15 cellular contexts compared by ENCODE assay signal in the genomic region with DNA sequence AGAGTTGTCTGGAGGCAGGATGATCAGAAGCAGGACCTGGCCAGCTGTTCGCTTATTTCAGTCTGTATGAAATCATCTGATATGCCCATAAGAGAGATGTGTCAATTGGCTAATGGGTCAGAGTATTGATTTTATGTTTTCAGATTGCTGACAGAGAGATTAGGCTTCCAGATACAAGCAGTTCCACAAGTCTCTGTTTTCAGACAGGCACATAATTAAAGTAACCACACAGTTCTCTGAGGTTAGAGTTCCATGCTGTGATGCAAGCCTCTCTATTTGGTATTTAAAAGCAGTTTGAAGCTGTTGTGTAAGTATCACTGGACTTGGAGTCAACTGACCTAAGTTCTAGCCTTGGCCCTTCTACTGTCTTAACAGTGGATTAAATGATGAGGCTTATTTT. TPM values are rescaled to one million over a fixed set of nuclear protein-coding genes. Genes with fewer than 3 reads are reported as not detected.
DNase-seq lines count a peak whose midpoint lies in the region; ATAC-seq and TF ChIP-seq lines count a peak whose summit lies in the region.
"Had no signal": no experiment of that assay in that cellular context is flagged by ENCODE, and none has a peak within 500 bp of the region (broad histone marks: within the 10 kb centered on the region; RNA-seq: fewer than 3 reads in every experiment).

No MANE protein-coding gene starts in this region.

- H3K27ac ChIP-seq in mesenchymal stem cell (ENCODE audit: low read length, poor library complexity, severe bottlenecking) (no peak overlapping the region), breast epithelium (no peak overlapping the region), ascending aorta (no peak overlapping the region)
- H3K27ac ChIP-seq: adrenal gland, pancreas, RWPE1 had no signal

- H3K4me1 ChIP-seq in BE2C (no peaks in the 10 kb centered on the region; the same call in none of the 2 replicates), mesenchymal stem cell (ENCODE audit: control insufficient read depth, insufficient read depth, low read depth, low read length) (no peaks in the 10 kb centered on the region), breast epithelium (no peaks in the 10 kb centered on the region), ascending aorta (no peaks in the 10 kb centered on the region)

- H3K4ac ChIP-seq in mesenchymal stem cell (ENCODE audit: low read depth in 1 of 2, low read length in 2 of 2) = no peak overlapping the region

- H3K79me1 ChIP-seq in mesenchymal stem cell (replicated peaks; ENCODE audit: low read length, poor library complexity, severe bottlenecking) = peaks cover 6% of the 10 kb centered on the region

- no peak for ATAC-seq in HG03457 (IDR thresholded peaks at IDR 0.05; ENCODE audit: unreplicated experiment)
- ATAC-seq: stimulated activated memory B cell treated with anti-CD40 and anti-IgM and Interleukin-4, amounts not matched to agents 10 μg/mL and 1 μg/mL and 100 μg/mL, for 72 hours had no signal

- no peak overlapping the region for H2BK12ac ChIP-seq in mesenchymal stem cell (ENCODE audit: low read length in 2 of 2)

- H3K14ac ChIP-seq in mesenchymal stem cell (ENCODE audit: low read length in 2 of 2) = no peak overlapping the region

- no peak overlapping the region for H2BK15ac ChIP-seq in mesenchymal stem cell (ENCODE audit: low read depth, poor library complexity, severe bottlenecking)

- H3K9me3 ChIP-seq in BE2C (no peaks in the 10 kb centered on the region), mesenchymal stem cell (ENCODE audit: control insufficient read depth, low read length) (no peaks in the 10 kb centered on the region), breast epithelium (no peaks in the 10 kb centered on the region), ascending aorta (no peaks in the 10 kb centered on the region)
- H3K9me3 ChIP-seq: adrenal gland, pancreas had no signal

- H3K23ac ChIP-seq in mesenchymal stem cell (ENCODE audit: low read length in 2 of 2) = no peak overlapping the region

- intact Hi-C loops in breast epithelium (cut with DNase I; ENCODE audit: low total_unique reads) = no loop called here
- intact Hi-C loops in ascending aorta (cut with DNase I) = no loop called here

- no peak overlapping the region for H2BK120ac ChIP-seq in mesenchymal stem cell (ENCODE audit: low read depth, low read length)

- no peaks in the 10 kb centered on the region for H3K27me3 ChIP-seq in BE2C
- H3K27me3 ChIP-seq in mesenchymal stem cell (ENCODE audit: control insufficient read depth in 1 of 2, insufficient read depth in 1 of 2, low read length in 2 of 2) = no peaks in the 10 kb centered on the region
- no peaks in the 10 kb centered on the region for H3K27me3 ChIP-seq in breast epithelium
- H3K27me3 ChIP-seq in ascending aorta = no peaks in the 10 kb centered on the region
- H3K27me3 ChIP-seq: adrenal gland, pancreas had no signal

- H3K36me3 ChIP-seq in BE2C = no peaks in the 10 kb centered on the region; the same call in 1 of the 2 replicates
- H3K36me3 ChIP-seq in mesenchymal stem cell (ENCODE audit: control insufficient read depth in 1 of 2, insufficient read depth in 2 of 2, low read depth in 1 of 2, low read length in 2 of 2) = peaks cover 0 to 17% of the 10 kb centered on the region in 2 experiments
- H3K36me3 ChIP-seq in breast epithelium = no peaks in the 10 kb centered on the region
- peaks cover 14% of the 10 kb centered on the region in 2 donors for H3K36me3 ChIP-seq in ascending aorta

- peak; percentile 11 for DNase-seq in BE2C
- peak; percentile 15 for DNase-seq in M059J (ENCODE audit: low read depth)
- DNase-seq in amniotic epithelial cell (ENCODE audit: low read depth) = peak; percentile 91
- DNase-seq in mesenchymal stem cell = peak; percentile 77
- DNase-seq in breast epithelium (ENCODE audit: low spot score in 2 of 2) = no peak
- no peak for DNase-seq in hepatic stellate cell (ENCODE audit: low spot score)
- no peak for DNase-seq in ascending aorta (ENCODE audit: low spot score in 2 of 2)
- DNase-seq: adrenal gland; CD4-positive, CD25-positive, alpha-beta regulatory T cell; effector memory CD4-positive, alpha-beta T cell; hypothalamus; pancreas had no signal

- no peak overlapping the region for H3K9ac ChIP-seq in mesenchymal stem cell (ENCODE audit: low read length)

- no peak overlapping the region for H3K4me2 ChIP-seq in mesenchymal stem cell (ENCODE audit: low read length, poor library complexity, severe bottlenecking)

- WGBS in mesenchymal stem cell = 94% methylated on average over 1 of the region's 1 CpG

- no peak overlapping the region for H4K8ac ChIP-seq in mesenchymal stem cell (ENCODE audit: low read length)

- H2AK5ac ChIP-seq in mesenchymal stem cell (ENCODE audit: low read length, severe bottlenecking) = no peak overlapping the region

- no peak for TF ChIP-seq CTCF in BE2C (IDR thresholded peaks at IDR 0.05; ENCODE audit: low read depth, low read length)
- TF ChIP-seq CTCF in breast epithelium (IDR thresholded peaks at IDR 0.05) = no peak
- no peak for TF ChIP-seq CTCF in ascending aorta (IDR thresholded peaks at IDR 0.05)

- H3K4me3 ChIP-seq in BE2C (ENCODE audit: low read depth, low read length) = no peak overlapping the region
- H3K4me3 ChIP-seq in mesenchymal stem cell (ENCODE audit: insufficient read depth in 1 of 2, low read depth in 1 of 2, low read length in 2 of 2) = no peak overlapping the region
- H3K4me3 ChIP-seq in breast epithelium = no peak overlapping the region
- H3K4me3 ChIP-seq in ascending aorta = no peak overlapping the region
- H3K4me3 ChIP-seq: adrenal gland, pancreas had no signal

- no peak overlapping the region for H3K18ac ChIP-seq in mesenchymal stem cell (ENCODE audit: low read depth in 1 of 2, low read length in 2 of 2)

- H2BK5ac ChIP-seq in mesenchymal stem cell (ENCODE audit: low read depth, low read length, poor library complexity, severe bottlenecking) = no peak overlapping the region

- H4K91ac ChIP-seq in mesenchymal stem cell (ENCODE audit: low read length) = no peak overlapping the region

- TF ChIP-seq POLR2A in breast epithelium (IDR thresholded peaks at IDR 0.05) = no peak

- no peak overlapping the region for H2AFZ ChIP-seq in mesenchymal stem cell (ENCODE audit: low read depth, low read length)

RNA-seq across cellular contexts. Expression of gene ATF6, which starts 50.1 kb away (rescaled TPM):
- polyA plus RNA-seq in BE2C (2012; ENCODE audit: insufficient read depth, insufficient read length, low read depth) = 15.0 TPM
- total RNA-seq in M059J (2014; rRNA removed; shearing (Covaris generic)) = 37.9 and 38.8 TPM in 2 replicates
- polyA plus RNA-seq in mesenchymal stem cell (2013, experiment 1 of 2) = 19.4 TPM
- polyA plus RNA-seq in mesenchymal stem cell (2013, experiment 2 of 2) = 19.9 TPM
- total RNA-seq in breast epithelium (10 to 100 TPM; 31.0 to 56.1 (median 34.1) TPM), ascending aorta (12.3 TPM)

Comparison
In these comparisons a context has a peak if more than half of its experiments do, and no peak if none do; other contexts are left out.
1. DNase-seq: peak in BE2C (single experiment), M059J (single experiment), amniotic epithelial cell (single experiment) and mesenchymal stem cell (single experiment); none in breast epithelium (0 of 2), hepatic stellate cell (single experiment) and ascending aorta (0 of 2).